In genomic region chr18:11980555-11981382, GRCh38 we compare ENCODE assay signal across 8 cellular contexts. TPM values are rescaled to one million over a fixed set of nuclear protein-coding genes. Genes with fewer than 3 reads are reported as not detected.
DNase-seq lines count a peak whose midpoint lies in the region; ATAC-seq and TF ChIP-seq lines count a peak whose summit lies in the region.

No MANE protein-coding gene starts in this region.

- H3K4me2 ChIP-seq in trophoblast cell (ENCODE audit: low read length), result peak overlapping the region; percentile 77

- H3K79me1 ChIP-seq in trophoblast cell (ENCODE audit: low read length), result peaks cover 10% of the 10 kb centered on the region

- no peak overlapping the region for H3K23ac ChIP-seq in trophoblast cell (ENCODE audit: low read length)

- H2BK5ac ChIP-seq in trophoblast cell (ENCODE audit: low read depth, low read length, poor library complexity), result peak overlapping the region; percentile 60

- peak; percentile 90 for TF ChIP-seq POLR2A in transverse colon (IDR thresholded peaks at IDR 0.05)

- H3K27me3 ChIP-seq in adipocyte (replicated peaks; ENCODE audit: control insufficient read depth, insufficient read depth, low read length), result no peaks in the 10 kb centered on the region
- no peaks in the 10 kb centered on the region for H3K27me3 ChIP-seq in trophoblast cell (ENCODE audit: insufficient read depth, low read length)
- no peaks in the 10 kb centered on the region for H3K27me3 ChIP-seq in transverse colon

- H2BK12ac ChIP-seq in trophoblast cell (ENCODE audit: low read length), result no peak overlapping the region

- peak; percentile 15; the same call in 1 of the 3 replicates for TF ChIP-seq CTCF in GM12872 (IDR thresholded peaks at IDR 0.05; ENCODE audit: insufficient read depth, low read depth, low read length)
- peak in 1 of 5 experiments; percentile 28 for TF ChIP-seq CTCF in transverse colon (IDR thresholded peaks at IDR 0.05)

- H2BK120ac ChIP-seq in trophoblast cell (ENCODE audit: insufficient read depth, low read length, poor library complexity), result peak overlapping the region; percentile 62

- H4K8ac ChIP-seq in trophoblast cell (ENCODE audit: low read depth, low read length), result peak overlapping the region; percentile 76

- H3K9me3 ChIP-seq in adipocyte (ENCODE audit: control insufficient read depth, low read length) (no peaks in the 10 kb centered on the region), trophoblast cell (ENCODE audit: insufficient read depth, low read depth, low read length) (no peaks in the 10 kb centered on the region), transverse colon (no peaks in the 10 kb centered on the region)

- H3K9ac ChIP-seq in adipocyte (ENCODE audit: low read length) (peak overlapping the region; percentile 87), trophoblast cell (ENCODE audit: low read length) (peak overlapping the region; percentile 62)

- peak overlapping the region; percentile 23 for H3K4ac ChIP-seq in trophoblast cell (ENCODE audit: low read depth, low read length)

- peak overlapping the region; percentile 42 for H2AFZ ChIP-seq in trophoblast cell (ENCODE audit: insufficient read depth, low read length, poor library complexity)

- no CpG with 5 or more reads among the region's 91 CpGs for WGBS in trophoblast cell (ENCODE audit: extremely low coverage, insufficient coverage, insufficient read length)
- 1% methylated on average over 67 of the region's 91 CpGs; no CpG with 5 or more reads in 1 of the 2 donors for WGBS in transverse colon (ENCODE audit: low coverage in 1 of 2), 2 donors

- in situ Hi-C loops in transverse colon (cut with MboI; ENCODE audit: low pct_ligation_motif_present in 1 of 4, low pct_unique_long_range_greater_than_20kb in 1 of 4, low sequenced_read_pairs in 3 of 4), result no loop called here

- H4K12ac ChIP-seq in trophoblast cell (ENCODE audit: low read depth, low read length), result peak overlapping the region; percentile 10

- H3K79me2 ChIP-seq in trophoblast cell (ENCODE audit: control insufficient read depth, insufficient read depth, low read length, poor library complexity), result peaks cover 6% of the 10 kb centered on the region

- no peak overlapping the region for H2AK5ac ChIP-seq in trophoblast cell (ENCODE audit: low read length)

- H3K14ac ChIP-seq in trophoblast cell (ENCODE audit: low read length), result peak overlapping the region; percentile 43

- intact Hi-C loops in cardiac septum (cut with DNase I), result loop anchor here (1.0 to 10.0 kb wide), 2 partner anchors 33 to 54 kb away; no protein-coding TSS in a partner anchor
- intact Hi-C loops in transverse colon (cut with DNase I; ENCODE audit: low total_unique reads), result loop anchor here (2.0 kb wide), 2 partner anchors 34 to 72 kb away; partner anchors contain the start of gene MPPE1

- no peak for TF ChIP-seq EP300 in transverse colon (IDR thresholded peaks at IDR 0.05; ENCODE audit: low read depth)

- H3K27ac ChIP-seq in trophoblast cell (ENCODE audit: low read depth, low read length) (peak overlapping the region; percentile 83), transverse colon (peak overlapping the region; percentile 97 to 99 (median 99))

- H3K18ac ChIP-seq in trophoblast cell (ENCODE audit: low read length), result peak overlapping the region; percentile 13

- H3K4me3 ChIP-seq in adipocyte (ENCODE audit: low read length) (peak overlapping the region; percentile 77), trophoblast cell (ENCODE audit: low read depth, low read length) (peak overlapping the region; percentile 82), transverse colon (peak overlapping the region; percentile 66 to 94 (median 88))

- H3K36me3 ChIP-seq in adipocyte (ENCODE audit: control insufficient read depth, insufficient read depth, low read length, severe bottlenecking) (no peaks in the 10 kb centered on the region), trophoblast cell (ENCODE audit: control insufficient read depth in 1 of 2, insufficient read depth in 2 of 2, low read length in 2 of 2) (no peaks in the 10 kb centered on the region), transverse colon (no peaks in the 10 kb centered on the region)

- ATAC-seq in HG02642 (IDR thresholded peaks at IDR 0.05; ENCODE audit: poor library complexity, unreplicated experiment), result peak; percentile 87

- DNase-seq in NCI-H1105 treated with DMSO at 0.1 percent for 48 hours (lab: John Stamatoyannopoulos, UW), result peak; percentile 80
- peak; percentile 85 to 92 for DNase-seq in SW 1271 (lab: John Stamatoyannopoulos, UW)
- peak; percentile 96 for DNase-seq in adipocyte (ENCODE audit: low read depth)
- peak; percentile 99 for DNase-seq in cardiac septum (ENCODE audit: low spot score)
- DNase-seq in trophoblast cell, result peak; percentile 99 to 100
- peak; percentile 99 for DNase-seq in transverse colon

- H3K4me1 ChIP-seq in adipocyte (ENCODE audit: control insufficient read depth, insufficient read depth, low read length) (peaks cover 22% of the 10 kb centered on the region), trophoblast cell (ENCODE audit: control insufficient read depth in 1 of 2, insufficient read depth in 2 of 2, low read length in 2 of 2) (peaks cover 3 to 12% of the 10 kb centered on the region in 2 experiments), transverse colon (peaks cover 10 to 36% (median 25%) of the 10 kb centered on the region in 4 donors)

- peak overlapping the region; percentile 67 for H4K91ac ChIP-seq in trophoblast cell (ENCODE audit: low read depth, low read length)

RNA-seq across cellular contexts. Expression of gene IMPA2, which starts 0.5 kb away (rescaled TPM):
- total RNA-seq in cardiac septum, result 19.9 TPM
- 43.9 and 45.4 TPM in 2 replicates for polyA plus RNA-seq in trophoblast cell (2013)
- total RNA-seq in transverse colon, result 100 to 1,000 TPM in 1 of 4 donors, 10 to 100 TPM in 3; 50.1 to 290 (median 84.6) TPM

Comparison
In these comparisons a context has a peak if more than half of its experiments do, and no peak if none do; other contexts are left out.
1. Peak in every context shown above with its lines: DNase-seq, ATAC-seq, H3K4me3 ChIP-seq and H3K27ac ChIP-seq.